In genomic region chr4:16122784-16123183, GRCh38 we compare ENCODE assay signal across 10 cellular contexts. TPM values are rescaled to one million over a fixed set of nuclear protein-coding genes. Genes with fewer than 3 reads are reported as not detected.
DNase-seq lines count a peak whose midpoint lies in the region; ATAC-seq and TF ChIP-seq lines count a peak whose summit lies in the region.
"Had no signal": no experiment of that assay in that cellular context is flagged by ENCODE, and none has a peak within 500 bp of the region (broad histone marks: within the 10 kb centered on the region; RNA-seq: fewer than 3 reads in every experiment).

No MANE protein-coding gene starts in this region.

- no peaks in the 10 kb centered on the region for H3K9me3 ChIP-seq in OCI-LY1 (ENCODE audit: low read length)
- H3K9me3 ChIP-seq: gastroesophageal sphincter, upper lobe of right lung had no signal

- H3K27me3 Mint-ChIP-seq in activated naive CD8-positive, alpha-beta T cell treated with anti-CD3 and anti-CD28 coated beads, Interleukin-2, amount 10 ng/mL, durations not matched to agents 7 days and 5 days = no peaks in the 10 kb centered on the region
- peaks cover 2% of the 10 kb centered on the region for H3K27me3 Mint-ChIP-seq in activated T-helper 2 cell treated with anti-CD3 and anti-CD28 coated beads, Interferon-gamma antibody, Interleukin-2, Interleukin-4, amounts not matched to agents 10 μg/mL and 5 μg/mL and 100 μg/mL, durations not matched to agents 14 hours and 24 hours and 36 hours (ENCODE audit: low read depth)

- no peaks in the 10 kb centered on the region for H3K36me3 ChIP-seq in OCI-LY1 (ENCODE audit: insufficient read depth, low read length)
- H3K36me3 ChIP-seq: gastroesophageal sphincter, upper lobe of right lung had no signal

- H3K9ac ChIP-seq in OCI-LY1 (ENCODE audit: low read length) = no peak overlapping the region

- peak overlapping the region; percentile 15 for H3K4me3 Mint-ChIP-seq in activated naive CD8-positive, alpha-beta T cell treated with anti-CD3 and anti-CD28 coated beads, Interleukin-2, amount 10 ng/mL, durations not matched to agents 7 days and 5 days
- H3K4me3 Mint-ChIP-seq in activated T-helper 2 cell treated with anti-CD3 and anti-CD28 coated beads, Interferon-gamma antibody, Interleukin-2, Interleukin-4, amounts not matched to agents 10 μg/mL and 5 μg/mL and 100 μg/mL, durations not matched to agents 14 hours and 24 hours and 36 hours (ENCODE audit: low read depth) = no peak overlapping the region

- POLR2A ChIA-PET in activated naive CD8-positive, alpha-beta T cell treated with anti-CD3 and anti-CD28 coated beads, Interleukin-2, amount 10 ng/mL, durations not matched to agents 7 days and 5 days (lab: Charles Lee) = no interaction called here

- peaks cover 12% of the 10 kb centered on the region for H3K4me1 ChIP-seq in OCI-LY1 (ENCODE audit: insufficient read depth, low read length, severe bottlenecking)
- H3K4me1 ChIP-seq: gastroesophageal sphincter, upper lobe of right lung had no signal

- H3K36me3 Mint-ChIP-seq in activated naive CD8-positive, alpha-beta T cell treated with anti-CD3 and anti-CD28 coated beads, Interleukin-2, amount 10 ng/mL, durations not matched to agents 7 days and 5 days = peaks cover 1% of the 10 kb centered on the region
- H3K36me3 Mint-ChIP-seq in activated T-helper 2 cell treated with anti-CD3 and anti-CD28 coated beads, Interferon-gamma antibody, Interleukin-2, Interleukin-4, amounts not matched to agents 10 μg/mL and 5 μg/mL and 100 μg/mL, durations not matched to agents 14 hours and 24 hours and 36 hours (ENCODE audit: low read depth) = no peaks in the 10 kb centered on the region

- intact Hi-C loops in activated T-helper 2 cell treated with anti-CD3 and anti-CD28 coated beads, Interferon-gamma antibody, Interleukin-2, Interleukin-4, amounts not matched to agents 10 μg/mL and 5 μg/mL and 100 μg/mL, durations not matched to agents 14 hours and 24 hours and 36 hours (cut with micrococcal nuclease) = no loop called here

- H3K27ac Mint-ChIP-seq in activated naive CD8-positive, alpha-beta T cell treated with anti-CD3 and anti-CD28 coated beads, Interleukin-2, amount 10 ng/mL, durations not matched to agents 7 days and 5 days = no peak overlapping the region
- no peak overlapping the region for H3K27ac Mint-ChIP-seq in activated T-helper 2 cell treated with anti-CD3 and anti-CD28 coated beads, Interferon-gamma antibody, Interleukin-2, Interleukin-4, amounts not matched to agents 10 μg/mL and 5 μg/mL and 100 μg/mL, durations not matched to agents 14 hours and 24 hours and 36 hours

- H3K9me3 Mint-ChIP-seq in activated naive CD8-positive, alpha-beta T cell treated with anti-CD3 and anti-CD28 coated beads, Interleukin-2, amount 10 ng/mL, durations not matched to agents 7 days and 5 days = no peaks in the 10 kb centered on the region
- H3K9me3 Mint-ChIP-seq in activated T-helper 2 cell treated with anti-CD3 and anti-CD28 coated beads, Interferon-gamma antibody, Interleukin-2, Interleukin-4, amounts not matched to agents 10 μg/mL and 5 μg/mL and 100 μg/mL, durations not matched to agents 14 hours and 24 hours and 36 hours = no peaks in the 10 kb centered on the region

- no peaks in the 10 kb centered on the region for H3F3A ChIP-seq in OCI-LY1 (ENCODE audit: insufficient read depth, low read length)

- no peak overlapping the region for H3K4me3 ChIP-seq in OCI-LY1 (ENCODE audit: low read depth, low read length, poor library complexity, severe bottlenecking)
- H3K4me3 ChIP-seq: gastroesophageal sphincter, upper lobe of right lung had no signal

- H3K79me2 ChIP-seq in OCI-LY1 (ENCODE audit: insufficient read depth, low read length) = no peaks in the 10 kb centered on the region

- H3K4me2 ChIP-seq in OCI-LY1 (ENCODE audit: low read length) = peak overlapping the region; percentile 9; the same call in 1 of the 2 replicates

- no peaks in the 10 kb centered on the region for H3K27me3 ChIP-seq in OCI-LY1 (ENCODE audit: insufficient read depth, low read length)
- H3K27me3 ChIP-seq: gastroesophageal sphincter, upper lobe of right lung had no signal

- peaks cover 13% of the 10 kb centered on the region for H3K4me1 Mint-ChIP-seq in activated naive CD8-positive, alpha-beta T cell treated with anti-CD3 and anti-CD28 coated beads, Interleukin-2, amount 10 ng/mL, durations not matched to agents 7 days and 5 days
- peaks cover 4% of the 10 kb centered on the region for H3K4me1 Mint-ChIP-seq in activated T-helper 2 cell treated with anti-CD3 and anti-CD28 coated beads, Interferon-gamma antibody, Interleukin-2, Interleukin-4, amounts not matched to agents 10 μg/mL and 5 μg/mL and 100 μg/mL, durations not matched to agents 14 hours and 24 hours and 36 hours (ENCODE audit: low read depth)

- H3K27ac ChIP-seq in OCI-LY1 (ENCODE audit: low read depth, low read length, poor library complexity, severe bottlenecking) = no peak overlapping the region
- H3K27ac ChIP-seq: gastroesophageal sphincter, upper lobe of right lung had no signal

- no peaks in the 10 kb centered on the region for H3K9me2 ChIP-seq in OCI-LY1 (ENCODE audit: low read depth, low read length)

- H2AFZ ChIP-seq in OCI-LY1 (ENCODE audit: low read length) = no peak overlapping the region

- DNase-seq in NK-92 treated with Interleukin-12 subunit alpha and Interleukin-12 subunit beta, amount 100 ng/mL, for 24 hours (lab: John Stamatoyannopoulos, UW) = peak; percentile 12
- DNase-seq in NK-92 (lab: John Stamatoyannopoulos, UW; ENCODE audit: unreplicated experiment) (no peak), NCI-H345 (lab: John Stamatoyannopoulos, UW) (no peak)
- DNase-seq in activated naive CD8-positive, alpha-beta T cell treated with anti-CD3 and anti-CD28 coated beads, Interleukin-2, amount 10 ng/mL, durations not matched to agents 7 days and 5 days = no peak
- peak; percentile 47 for DNase-seq in stimulated activated CD8-positive, alpha-beta memory T cell treated with anti-CD3 and anti-CD28 coated beads, Interleukin-4, amount 100 ng/mL, for 48 hours
- DNase-seq in activated T-helper 2 cell treated with anti-CD3 and anti-CD28 coated beads, Interferon-gamma antibody, Interleukin-2, Interleukin-4, amounts not matched to agents 10 μg/mL and 5 μg/mL and 100 μg/mL, durations not matched to agents 14 hours and 24 hours and 36 hours (ENCODE audit: low spot score) = no peak
- DNase-seq: upper lobe of right lung had no signal

- ATAC-seq in activated naive CD8-positive, alpha-beta T cell treated with anti-CD3 and anti-CD28 coated beads, Interleukin-2, amount 10 ng/mL, durations not matched to agents 7 days and 5 days (ENCODE audit: low read depth) = peak; percentile 64
- ATAC-seq in GM18511 (IDR thresholded peaks at IDR 0.05; ENCODE audit: unreplicated experiment) = no peak
- ATAC-seq: gastroesophageal sphincter had no signal

- H4K20me1 ChIP-seq in OCI-LY1 (ENCODE audit: insufficient read depth, low read length) = no peaks in the 10 kb centered on the region

- no peak for TF ChIP-seq CTCF in OCI-LY1 (IDR thresholded peaks at IDR 0.05; ENCODE audit: low read length)

RNA-seq across cellular contexts. Expression of gene PROM1, which starts 39.0 kb away (rescaled TPM):
- total RNA-seq in activated naive CD8-positive, alpha-beta T cell treated with anti-CD3 and anti-CD28 coated beads, Interleukin-2, amount 10 ng/mL, durations not matched to agents 7 days and 5 days = not detected
- total RNA-seq in activated T-helper 2 cell treated with anti-CD3 and anti-CD28 coated beads, Interferon-gamma antibody, Interleukin-2, Interleukin-4, amounts not matched to agents 10 μg/mL and 5 μg/mL and 100 μg/mL, durations not matched to agents 14 hours and 24 hours and 36 hours = 0.46 and 0.64 TPM in 2 replicates

Comparison
In these comparisons a context has a peak if more than half of its experiments do, and no peak if none do; other contexts are left out.
1. DNase-seq: peak in NK-92 treated with Interleukin-12 subunit alpha and Interleukin-12 subunit beta, amount 100 ng/mL, for 24 hours (single experiment) and stimulated activated CD8-positive, alpha-beta memory T cell treated with anti-CD3 and anti-CD28 coated beads, Interleukin-4, amount 100 ng/mL, for 48 hours (single experiment); none in NK-92 (single experiment), activated naive CD8-positive, alpha-beta T cell treated with anti-CD3 and anti-CD28 coated beads, Interleukin-2, amount 10 ng/mL, durations not matched to agents 7 days and 5 days (single experiment), NCI-H345 (single experiment) and activated T-helper 2 cell treated with anti-CD3 and anti-CD28 coated beads, Interferon-gamma antibody, Interleukin-2, Interleukin-4, amounts not matched to agents 10 μg/mL and 5 μg/mL and 100 μg/mL, durations not matched to agents 14 hours and 24 hours and 36 hours (single experiment).